In genomic region chr6:21751608-21752007, GRCh38 we compare ENCODE assay signal across 19 cellular contexts.
DNase-seq lines count a peak whose midpoint lies in the region; ATAC-seq, FAIRE-seq and TF ChIP-seq lines count a peak whose summit lies in the region.
"Had no signal": no experiment of that assay in that cellular context is flagged by ENCODE, and none has a peak within 500 bp of the region (broad histone marks: within the 10 kb centered on the region; RNA-seq: fewer than 3 reads in every experiment).

No MANE protein-coding gene starts in this region.

- no peak overlapping the region for H2AFZ ChIP-seq in GM23338

- no peak for FAIRE-seq in A549 (lab: Jason Lieb, UNC)
- FAIRE-seq: HepG2, RCC 7860 had no signal

- H3K4me3 Mint-ChIP-seq in GM23338: peak overlapping the region; percentile 27; the same call in 2 of the 3 replicates
- H3K4me3 Mint-ChIP-seq in activated T-helper 1 cell treated with anti-CD3 and anti-CD28 coated beads, Interleukin-12 subunit alpha, Interleukin-12 subunit beta, Interleukin-2, Interleukin-4 antibody, amounts not matched to agents 30 ng/mL and 10 ng/mL and 1 ng/mL, durations not matched to agents 14 hours and 24 hours and 36 hours: no peak overlapping the region
- H3K4me3 Mint-ChIP-seq: HFFc6 had no signal

- peaks cover 77% of the 10 kb centered on the region for H3K4me1 Mint-ChIP-seq in GM23338
- peaks cover 8% of the 10 kb centered on the region for H3K4me1 Mint-ChIP-seq in activated T-helper 1 cell treated with anti-CD3 and anti-CD28 coated beads, Interleukin-12 subunit alpha, Interleukin-12 subunit beta, Interleukin-2, Interleukin-4 antibody, amounts not matched to agents 30 ng/mL and 10 ng/mL and 1 ng/mL, durations not matched to agents 14 hours and 24 hours and 36 hours (ENCODE audit: low read depth)

- peaks cover 22% of the 10 kb centered on the region; the same call in 2 of the 3 replicates for H3K36me3 Mint-ChIP-seq in GM23338 (ENCODE audit: low read depth)
- H3K36me3 Mint-ChIP-seq in activated T-helper 1 cell treated with anti-CD3 and anti-CD28 coated beads, Interleukin-12 subunit alpha, Interleukin-12 subunit beta, Interleukin-2, Interleukin-4 antibody, amounts not matched to agents 30 ng/mL and 10 ng/mL and 1 ng/mL, durations not matched to agents 14 hours and 24 hours and 36 hours (ENCODE audit: low read depth): no peaks in the 10 kb centered on the region

- CTCF ChIA-PET in A549 (lab: Yijun Ruan, JAX): no interaction called here
- CTCF ChIA-PET in Panc1 (lab: Charles Lee): no interaction called here

- no peaks in the 10 kb centered on the region for H3K9me3 Mint-ChIP-seq in GM23338
- H3K9me3 Mint-ChIP-seq in activated T-helper 1 cell treated with anti-CD3 and anti-CD28 coated beads, Interleukin-12 subunit alpha, Interleukin-12 subunit beta, Interleukin-2, Interleukin-4 antibody, amounts not matched to agents 30 ng/mL and 10 ng/mL and 1 ng/mL, durations not matched to agents 14 hours and 24 hours and 36 hours: no peaks in the 10 kb centered on the region
- H3K9me3 Mint-ChIP-seq: HFFc6; stimulated activated naive CD8-positive, alpha-beta T cell treated with anti-CD3 and anti-CD28 coated beads, Interleukin-15, amount 100 ng/mL, for 72 hours had no signal

- H3K27ac ChIP-seq in A549 (peak overlapping the region; percentile 34 to 84; a peak in 4 of 6 replicates), GM23338 (ENCODE audit: low read depth) (no peak overlapping the region), Panc1 (ENCODE audit: low read length) (peak overlapping the region; percentile 100), foreskin keratinocyte (no peak overlapping the region), spleen (no peak overlapping the region), testis (no peak overlapping the region)
- H3K27ac ChIP-seq in effector memory CD4-positive, alpha-beta T cell (ENCODE audit: insufficient read depth, low read length, poor library complexity, severe bottlenecking): no peak overlapping the region
- H3K27ac ChIP-seq: coronary artery, heart right ventricle, transverse colon had no signal

- peaks cover 10% of the 10 kb centered on the region; the same call in 1 of the 2 replicates for H4K20me1 ChIP-seq in GM23338 (replicated peaks; ENCODE audit: insufficient read depth)

- no peaks in the 10 kb centered on the region for H3F3A ChIP-seq in GM23338 (replicated peaks; ENCODE audit: low read depth)

- WGBS in A549 (ENCODE audit: missing lambda C conversion rate): 60% methylated on average over 6 of the region's 6 CpGs
- WGBS in spleen, 5 donors: 60 to 73% (median 70%) methylated on average over 6 of the region's 6 CpGs
- 91 to 94% methylated on average over 6 of the region's 6 CpGs for WGBS in testis, 2 donors

- in situ Hi-C loops in Panc1 (cut with HindIII; ENCODE audit: low pct_unique_long_range_greater_than_20kb, low sequenced_read_pairs): no loop called here

- H3K9me2 ChIP-seq in GM23338 (ENCODE audit: insufficient read depth): no peaks in the 10 kb centered on the region
- H3K9me2 ChIP-seq: SK-N-SH had no signal

- no peak for TF ChIP-seq EP300 in A549 (IDR thresholded peaks at IDR 0.05)

- POLR2A ChIA-PET in A549 (lab: Yijun Ruan, JAX): no interaction called here
- POLR2A ChIA-PET in Panc1 (lab: Charles Lee): interaction anchor here (0.6 kb wide), 1 partner anchor 1105 kb away, joined by 7 read pairs; no protein-coding TSS in a partner anchor

- peaks cover 100% of the 10 kb centered on the region for H3K79me2 ChIP-seq in GM23338 (replicated peaks; ENCODE audit: insufficient read depth)

- no peak for DNase-seq in A549 (ENCODE audit: low read depth in 1 of 2, low spot score in 1 of 2)
- no peak for DNase-seq in GM23338 (ENCODE audit: low spot score)
- no peak for DNase-seq in Panc1 (ENCODE audit: low read depth, low spot score)
- no peak for DNase-seq in foreskin keratinocyte
- DNase-seq in spleen: no peak
- no peak for DNase-seq in testis
- DNase-seq in effector memory CD4-positive, alpha-beta T cell: no peak
- no peak for DNase-seq in activated T-helper 1 cell treated with anti-CD3 and anti-CD28 coated beads, Interleukin-12 subunit alpha, Interleukin-12 subunit beta, Interleukin-2, Interleukin-4 antibody, amounts not matched to agents 30 ng/mL and 10 ng/mL and 1 ng/mL, durations not matched to agents 14 hours and 24 hours and 36 hours (ENCODE audit: low spot score)
- DNase-seq: heart right ventricle; HFFc6; NCI-H1694 treated with DMSO at 0.1 percent for 48 hours; nucleus accumbens; SK-N-SH; stimulated activated CD4-positive, alpha-beta T cell treated with anti-CD3 and anti-CD28 coated beads, Interleukin-4, amount 100 ng/mL, for 24 hours; stimulated activated naive CD8-positive, alpha-beta T cell treated with anti-CD3 and anti-CD28 coated beads, Interleukin-15, amount 100 ng/mL, for 72 hours; transverse colon had no signal

- ATAC-seq in A549 (no peak), GM23338 (peak; percentile 28), Panc1 (peak; percentile 64), foreskin keratinocyte (peak; percentile 2)
- ATAC-seq: heart right ventricle; HepG2; stimulated activated naive CD8-positive, alpha-beta T cell treated with anti-CD3 and anti-CD28 coated beads, Interleukin-15, amount 100 ng/mL, for 72 hours had no signal

- no peak overlapping the region for H3K4me3 ChIP-seq in A549
- no peak overlapping the region for H3K4me3 ChIP-seq in GM23338
- no peak overlapping the region for H3K4me3 ChIP-seq in Panc1 (ENCODE audit: low read depth in 2 of 2, low read length in 2 of 2)
- H3K4me3 ChIP-seq in spleen: no peak overlapping the region
- H3K4me3 ChIP-seq in testis: no peak overlapping the region
- H3K4me3 ChIP-seq in effector memory CD4-positive, alpha-beta T cell (ENCODE audit: insufficient read depth, low read depth, low read length, poor library complexity, severe bottlenecking): no peak overlapping the region
- H3K4me3 ChIP-seq: coronary artery, heart right ventricle, transverse colon had no signal

- no peaks in the 10 kb centered on the region; the same call in 1 of the 2 replicates for H3K36me3 ChIP-seq in GM23338 (ENCODE audit: insufficient read depth)
- H3K36me3 ChIP-seq in Panc1 (ENCODE audit: control insufficient read depth, insufficient read depth, low read length): no peaks in the 10 kb centered on the region
- H3K36me3 ChIP-seq in spleen: no peaks in the 10 kb centered on the region
- H3K36me3 ChIP-seq in testis (ENCODE audit: low read depth, missing control alignments): no peaks in the 10 kb centered on the region
- no peaks in the 10 kb centered on the region for H3K36me3 ChIP-seq in effector memory CD4-positive, alpha-beta T cell (ENCODE audit: control insufficient read depth, insufficient read depth, low read length)
- H3K36me3 ChIP-seq: heart right ventricle, transverse colon had no signal

- no peak for TF ChIP-seq POLR2A in A549 (IDR thresholded peaks at IDR 0.05; ENCODE audit: low read length)
- no peak for TF ChIP-seq POLR2A in spleen (IDR thresholded peaks at IDR 0.05)
- TF ChIP-seq POLR2A in testis (IDR thresholded peaks at IDR 0.05): no peak

- no peak for TF ChIP-seq RAD21 in A549 (conservative IDR thresholded peaks at IDR 0.05 in 1 of 2, IDR thresholded peaks at IDR 0.05 in 1 of 2)

- intact Hi-C loops in Panc1 (cut with micrococcal nuclease; ENCODE audit: unreplicated experiment) (loop anchor here (10.0 kb wide), 1 partner anchor 163 kb away; no protein-coding TSS in a partner anchor), spleen (cut with DNase I; ENCODE audit: low total_unique reads) (no loop called here), testis (cut with DNase I; ENCODE audit: low total_unique reads) (no loop called here)
- intact Hi-C loops in activated T-helper 1 cell treated with anti-CD3 and anti-CD28 coated beads, Interleukin-12 subunit alpha, Interleukin-12 subunit beta, Interleukin-2, Interleukin-4 antibody, amounts not matched to agents 30 ng/mL and 10 ng/mL and 1 ng/mL, durations not matched to agents 14 hours and 24 hours and 36 hours (cut with micrococcal nuclease): no loop called here

- no peak for TF ChIP-seq CTCF in A549 (IDR thresholded peaks at IDR 0.05)
- no peak for TF ChIP-seq CTCF in GM23338 (conservative IDR thresholded peaks at IDR 0.05; ENCODE audit: low read depth in 2 of 2)
- TF ChIP-seq CTCF in Panc1 (IDR thresholded peaks at IDR 0.05): no peak; the same call in 1 of the 2 replicates
- no peak for TF ChIP-seq CTCF in foreskin keratinocyte (conservative IDR thresholded peaks at IDR 0.05)
- TF ChIP-seq CTCF in spleen (IDR thresholded peaks at IDR 0.05 in 8 of 11, conservative IDR thresholded peaks at IDR 0.05 in 3 of 11): no peak
- no peak for TF ChIP-seq CTCF in testis (IDR thresholded peaks at IDR 0.05)

- no peaks in the 10 kb centered on the region for H3K9me3 ChIP-seq in A549
- H3K9me3 ChIP-seq in Panc1 (ENCODE audit: control insufficient read depth, insufficient read depth, low read depth, low read length): no peaks in the 10 kb centered on the region
- H3K9me3 ChIP-seq in spleen: no peaks in the 10 kb centered on the region
- H3K9me3 ChIP-seq in testis: no peaks in the 10 kb centered on the region
- no peaks in the 10 kb centered on the region for H3K9me3 ChIP-seq in effector memory CD4-positive, alpha-beta T cell (ENCODE audit: control insufficient read depth, low read length)
- H3K9me3 ChIP-seq: heart right ventricle, SK-N-SH, transverse colon had no signal

- peak overlapping the region; percentile 62 for H3K4me2 ChIP-seq in A549
- H3K4me2 ChIP-seq in GM23338: peak overlapping the region; percentile 56; the same call in 1 of the 2 replicates
- H3K4me2 ChIP-seq: SK-N-SH had no signal

- BruUV-seq in Panc1 (replicated peaks; lab: Mats Ljungman, UMichigan): no TSS peak

- peaks cover 3% of the 10 kb centered on the region for H3K27me3 Mint-ChIP-seq in GM23338 (ENCODE audit: insufficient read depth, low read depth, poor library complexity)
- H3K27me3 Mint-ChIP-seq in activated T-helper 1 cell treated with anti-CD3 and anti-CD28 coated beads, Interleukin-12 subunit alpha, Interleukin-12 subunit beta, Interleukin-2, Interleukin-4 antibody, amounts not matched to agents 30 ng/mL and 10 ng/mL and 1 ng/mL, durations not matched to agents 14 hours and 24 hours and 36 hours (ENCODE audit: insufficient read depth): no peaks in the 10 kb centered on the region
- H3K27me3 Mint-ChIP-seq: stimulated activated naive CD8-positive, alpha-beta T cell treated with anti-CD3 and anti-CD28 coated beads, Interleukin-15, amount 100 ng/mL, for 72 hours had no signal

- peak overlapping the region; percentile 57; the same call in 1 of the 2 replicates for H3K27ac Mint-ChIP-seq in GM23338
- no peak overlapping the region for H3K27ac Mint-ChIP-seq in activated T-helper 1 cell treated with anti-CD3 and anti-CD28 coated beads, Interleukin-12 subunit alpha, Interleukin-12 subunit beta, Interleukin-2, Interleukin-4 antibody, amounts not matched to agents 30 ng/mL and 10 ng/mL and 1 ng/mL, durations not matched to agents 14 hours and 24 hours and 36 hours
- H3K27ac Mint-ChIP-seq: HFFc6 had no signal

- H3K4me1 ChIP-seq in A549: peaks cover 63% of the 10 kb centered on the region
- H3K4me1 ChIP-seq in GM23338 (ENCODE audit: insufficient read depth): peaks cover 85% of the 10 kb centered on the region
- peaks cover 93% of the 10 kb centered on the region for H3K4me1 ChIP-seq in Panc1 (ENCODE audit: control insufficient read depth, insufficient read depth, low read length)
- peaks cover 45% of the 10 kb centered on the region for H3K4me1 ChIP-seq in foreskin keratinocyte
- H3K4me1 ChIP-seq in spleen: no peaks in the 10 kb centered on the region
- H3K4me1 ChIP-seq in testis: no peaks in the 10 kb centered on the region
- H3K4me1 ChIP-seq in effector memory CD4-positive, alpha-beta T cell (ENCODE audit: control insufficient read depth, insufficient read depth, low read length, poor library complexity, severe bottlenecking): no peaks in the 10 kb centered on the region

- H3K27me3 ChIP-seq in GM23338 (ENCODE audit: insufficient read depth): no peaks in the 10 kb centered on the region
- no peaks in the 10 kb centered on the region for H3K27me3 ChIP-seq in Panc1 (ENCODE audit: control insufficient read depth, insufficient read depth, low read length)
- H3K27me3 ChIP-seq in foreskin keratinocyte: no peaks in the 10 kb centered on the region
- H3K27me3 ChIP-seq in spleen (replicated peaks in 1 of 7): no peaks in the 10 kb centered on the region
- H3K27me3 ChIP-seq in testis: no peaks in the 10 kb centered on the region
- H3K27me3 ChIP-seq in effector memory CD4-positive, alpha-beta T cell (replicated peaks; ENCODE audit: control insufficient read depth, insufficient read depth, low read length, poor library complexity, severe bottlenecking): no peaks in the 10 kb centered on the region
- H3K27me3 ChIP-seq: heart right ventricle, transverse colon had no signal

Comparison
In these comparisons a context has a peak if more than half of its experiments do, and no peak if none do; other contexts are left out.
1. ATAC-seq: peak in GM23338 (single experiment), Panc1 (single experiment) and foreskin keratinocyte (single experiment); none in A549 (0 of 2).
2. H3K27ac ChIP-seq: peak in A549 (2 of 2) and Panc1 (single experiment); none in GM23338 (single experiment), foreskin keratinocyte (single experiment), spleen (0 of 8), testis (0 of 2) and effector memory CD4-positive, alpha-beta T cell (single experiment).